ENCODE assay signal across 8 cellular contexts in the genomic region with DNA sequence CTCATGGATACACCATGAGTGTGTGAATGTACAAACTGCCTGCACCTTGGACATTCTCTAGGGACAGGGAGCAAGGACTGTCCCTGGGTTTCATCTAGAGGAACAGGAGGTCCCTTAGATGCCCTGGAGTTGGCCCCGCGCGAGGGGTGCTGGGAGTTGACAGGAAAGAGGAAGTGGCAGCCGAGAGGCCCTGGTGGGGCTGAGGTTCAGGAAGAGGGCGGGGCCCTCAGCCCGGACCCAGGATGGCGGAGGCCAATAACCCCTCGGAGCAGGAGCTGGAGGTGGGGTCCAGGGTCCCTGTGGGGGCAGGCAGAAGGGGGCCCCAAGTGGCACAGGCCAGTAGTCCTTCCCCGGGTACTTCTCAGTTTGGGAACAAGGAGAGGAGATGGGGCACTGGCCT. TPM values are rescaled to one million over a fixed set of nuclear protein-coding genes. Genes with fewer than 3 reads are reported as not detected.
A peak's percentile ranks its signal among the peaks of the same experiment; 100 is the strongest.
DNase-seq lines count a peak whose midpoint lies in the region; ATAC-seq lines count a peak whose summit lies in the region.

No MANE protein-coding gene starts in this region.

- intact Hi-C loops in Right ventricle myocardium superior (cut with DNase I) = no loop called here

- DNase-seq in AML-193 (lab: John Stamatoyannopoulos, UW) (peak; percentile 83 to 84), Kasumi-1 (lab: John Stamatoyannopoulos, UW) (peak; percentile 97), activated T-cell treated with anti-CD3 and anti-CD28 coated beads for 1 hour (ENCODE audit: low read depth) (peak; percentile 66), Right ventricle myocardium superior (peak; percentile 92), ACHN (no peak)
- DNase-seq in stimulated activated CD4-positive, alpha-beta T cell treated with anti-CD3 and anti-CD28 coated beads, Interleukin-1b, Interleukin-23, amount 100 ng/mL, for 24 hours (ENCODE audit: low read depth in 4 of 4, low spot score in 1 of 4) = peak in 3 of 4 experiments; percentile 54 to 77 (median 68)

- in situ Hi-C loops in ACHN (cut with HindIII; ENCODE audit: low pct_ligation_motif_present, low pct_unique_long_range_greater_than_20kb, low sequenced_read_pairs) = no loop called here

- ATAC-seq in GM21360 (IDR thresholded peaks at IDR 0.05; ENCODE audit: unreplicated experiment) (peak; percentile 85), Right ventricle myocardium superior (ENCODE audit: poor library complexity) (peak; percentile 67), HG03097 (IDR thresholded peaks at IDR 0.05; ENCODE audit: low FRiP score, unreplicated experiment) (no peak)

RNA-seq across cellular contexts. Expression of gene PKN1, which starts 6.9 kb away (rescaled TPM):
- total RNA-seq in Right ventricle myocardium superior = 129 TPM

RNA-seq across cellular contexts. Expression of gene DDX39A, which starts 20.9 kb away (rescaled TPM):
- total RNA-seq in Right ventricle myocardium superior = 29.1 TPM

RNA-seq across cellular contexts. Expression of gene PTGER1, which starts 35.1 kb away (rescaled TPM):
- total RNA-seq in Right ventricle myocardium superior = not detected

RNA-seq across cellular contexts. Expression of gene GIPC1, which starts 55.9 kb away (rescaled TPM):
- total RNA-seq in Right ventricle myocardium superior = 48.9 TPM

RNA-seq across cellular contexts. Expression of gene ADGRE5, which starts 58.8 kb away (rescaled TPM):
- total RNA-seq in Right ventricle myocardium superior = 32.9 TPM
